21 cellular contexts compared by ENCODE assay signal in genomic region chr11:63551889-63552266, GRCh38. TPM values are rescaled to one million over a fixed set of nuclear protein-coding genes. Genes with fewer than 3 reads are reported as not detected.
DNase-seq lines count a peak whose midpoint lies in the region; TF ChIP-seq lines count a peak whose summit lies in the region.
"Had no signal": no experiment of that assay in that cellular context is flagged by ENCODE, and none has a peak within 500 bp of the region (broad histone marks: within the 10 kb centered on the region; RNA-seq: fewer than 3 reads in every experiment).

No MANE protein-coding gene starts in this region.

- H3K27ac Mint-ChIP-seq in activated CD4-positive, alpha-beta T cell treated with anti-CD3 and anti-CD28 coated beads, Interleukin-2, amount 10 ng/mL, durations not matched to agents 7 days and 5 days: peak overlapping the region; percentile 96
- H3K27ac Mint-ChIP-seq: HFFc6 had no signal

- DNase-seq in activated CD4-positive, alpha-beta T cell treated with anti-CD3 and anti-CD28 coated beads, Interleukin-2, amount 10 ng/mL, durations not matched to agents 7 days and 5 days: no peak
- no peak for DNase-seq in activated CD4-positive, alpha-beta T cell treated with anti-CD3 and anti-CD28 coated beads, Interleukin-2, amount 50 U/mL, for 48 hours
- DNase-seq in Peyer's patch: no peak
- peak; percentile 24 for DNase-seq in effector CD8-positive, alpha-beta T cell (lab: John Stamatoyannopoulos, UW)
- DNase-seq in DMS153 (lab: John Stamatoyannopoulos, UW): no peak
- DNase-seq in Kasumi-1 (lab: John Stamatoyannopoulos, UW): no peak
- DNase-seq in hypothalamus (lab: John Stamatoyannopoulos, UW): no peak
- DNase-seq: amniotic stem cell; caudate nucleus; HFFc6; KG1; left ventricle myocardium inferior; NCI-H1092 treated with DMSO at 0.1 percent for 48 hours; NCI-H2107; OCI-M1; stimulated activated CD4-positive, alpha-beta T cell treated with anti-CD3 and anti-CD28 coated beads, Interleukin-12 subunit alpha, Interleukin-12 subunit beta, amount 100 ng/mL, for 4 hours; stimulated activated naive CD4-positive, alpha-beta T cell treated with Interleukin-2 at 50 U/mL for 16 hours had no signal

- POLR2A ChIA-PET in activated CD4-positive, alpha-beta T cell treated with anti-CD3 and anti-CD28 coated beads, Interleukin-2, amount 10 ng/mL, durations not matched to agents 7 days and 5 days (lab: Charles Lee): no interaction called here

- no peak overlapping the region for H3K4me3 Mint-ChIP-seq in activated CD4-positive, alpha-beta T cell treated with anti-CD3 and anti-CD28 coated beads, Interleukin-2, amount 10 ng/mL, durations not matched to agents 7 days and 5 days
- H3K4me3 Mint-ChIP-seq: HFFc6 had no signal

- no peak for TF ChIP-seq POLR2A in Peyer's patch (IDR thresholded peaks at IDR 0.05)

- H3K27me3 Mint-ChIP-seq in activated CD4-positive, alpha-beta T cell treated with anti-CD3 and anti-CD28 coated beads, Interleukin-2, amount 10 ng/mL, durations not matched to agents 7 days and 5 days: no peaks in the 10 kb centered on the region

- H3K27ac ChIP-seq in Peyer's patch: peak overlapping the region in 3 of 4 donors; percentile 43 to 62 (median 57)
- no peak overlapping the region for H3K27ac ChIP-seq in skeletal muscle tissue (ENCODE audit: low read depth, low read length)
- H3K27ac ChIP-seq: C4-2B, left ventricle myocardium inferior had no signal

- peaks cover 51% of the 10 kb centered on the region for H3K4me1 Mint-ChIP-seq in activated CD4-positive, alpha-beta T cell treated with anti-CD3 and anti-CD28 coated beads, Interleukin-2, amount 10 ng/mL, durations not matched to agents 7 days and 5 days

- CTCF ChIA-PET in activated CD4-positive, alpha-beta T cell treated with anti-CD3 and anti-CD28 coated beads, Interleukin-2, amount 10 ng/mL, durations not matched to agents 7 days and 5 days (lab: Charles Lee): interaction anchor here (0.6 to 3.5 kb wide), 7 partner anchors 9 to 56 kb away, joined by 3 to 12 read pairs (median 4); partner anchors contain the start of genes PLAAT2 and PLAAT4

- H3K4me3 ChIP-seq in Peyer's patch (peak overlapping the region in 3 of 4 donors; percentile 9 to 33 (median 15)), skeletal muscle tissue (ENCODE audit: low read length in 3 of 3) (peak overlapping the region in 2 of 3 donors; percentile 29 to 48)
- H3K4me3 ChIP-seq: left ventricle myocardium inferior had no signal

- no peak for TF ChIP-seq CTCF in Peyer's patch (IDR thresholded peaks at IDR 0.05)

- H3K36me3 Mint-ChIP-seq in activated CD4-positive, alpha-beta T cell treated with anti-CD3 and anti-CD28 coated beads, Interleukin-2, amount 10 ng/mL, durations not matched to agents 7 days and 5 days (ENCODE audit: low read depth): peaks cover 12% of the 10 kb centered on the region

- H3K27me3 ChIP-seq in Peyer's patch (no peaks in the 10 kb centered on the region), skeletal muscle tissue (ENCODE audit: control insufficient read depth in 3 of 3, insufficient read depth in 3 of 3, low read length in 3 of 3) (no peaks in the 10 kb centered on the region)

- peaks cover 0 to 1% (median 0%) of the 10 kb centered on the region in 3 donors for H3K36me3 ChIP-seq in Peyer's patch
- no peaks in the 10 kb centered on the region for H3K36me3 ChIP-seq in skeletal muscle tissue (ENCODE audit: control insufficient read depth in 3 of 3, insufficient read depth in 3 of 3, low read length in 3 of 3)

- H3K9me3 Mint-ChIP-seq in activated CD4-positive, alpha-beta T cell treated with anti-CD3 and anti-CD28 coated beads, Interleukin-2, amount 10 ng/mL, durations not matched to agents 7 days and 5 days: no peaks in the 10 kb centered on the region
- H3K9me3 Mint-ChIP-seq: HFFc6 had no signal

- peak overlapping the region in 1 of 3 donors; percentile 32 for H3K9ac ChIP-seq in skeletal muscle tissue (ENCODE audit: low read depth in 1 of 3, low read length in 3 of 3)

- H3K9me3 ChIP-seq in Peyer's patch (no peaks in the 10 kb centered on the region), skeletal muscle tissue (ENCODE audit: control insufficient read depth in 3 of 3, low read length in 3 of 3) (no peaks in the 10 kb centered on the region)
- H3K9me3 ChIP-seq: left ventricle myocardium inferior had no signal

- peaks cover 0 to 5% (median 2%) of the 10 kb centered on the region in 4 donors for H3K4me1 ChIP-seq in Peyer's patch
- peaks cover 6 to 7% (median 7%) of the 10 kb centered on the region in 3 donors for H3K4me1 ChIP-seq in skeletal muscle tissue (ENCODE audit: control insufficient read depth in 3 of 3, insufficient read depth in 3 of 3, low read length in 3 of 3)

RNA-seq across cellular contexts. Expression of gene PLAAT2, which starts 11.3 kb away (rescaled TPM):
- total RNA-seq in activated CD4-positive, alpha-beta T cell treated with anti-CD3 and anti-CD28 coated beads, Interleukin-2, amount 10 ng/mL, durations not matched to agents 7 days and 5 days: under 1 TPM in 1 of 2 experiments, not detected in 1; 0.29 TPM
- total RNA-seq in Peyer's patch: 100 to 1,000 TPM in 1 of 4 donors, 10 to 100 TPM in 3; 13.2 to 144 (median 68.7) TPM
- not detected for total RNA-seq in skeletal muscle tissue
- total RNA-seq: Daoy, HFFc6, left ventricle myocardium inferior, urinary bladder had no signal

RNA-seq across cellular contexts. Expression of gene PLAAT4, which starts 15.3 kb away (rescaled TPM):
- total RNA-seq in activated CD4-positive, alpha-beta T cell treated with anti-CD3 and anti-CD28 coated beads, Interleukin-2, amount 10 ng/mL, durations not matched to agents 7 days and 5 days: 100 to 1,000 TPM; 136 to 137 TPM
- total RNA-seq in Peyer's patch: 100 to 1,000 TPM in 2 of 4 donors, 10 to 100 TPM in 2; 54.5 to 179 (median 93.4) TPM
- 6.3 TPM for total RNA-seq in skeletal muscle tissue

RNA-seq across cellular contexts. Expression of gene LGALS12, which starts 46.0 kb away (rescaled TPM):
- not detected for total RNA-seq in activated CD4-positive, alpha-beta T cell treated with anti-CD3 and anti-CD28 coated beads, Interleukin-2, amount 10 ng/mL, durations not matched to agents 7 days and 5 days
- under 1 TPM in 1 of 4 donors, not detected in 3; 0.53 TPM for total RNA-seq in Peyer's patch
- 9.9 TPM for total RNA-seq in skeletal muscle tissue
- total RNA-seq: Daoy, HFFc6 had no signal

Comparison
In these comparisons a context has a peak if more than half of its experiments do, and no peak if none do; other contexts are left out.
1. RNA of gene PLAAT2, which starts 11.3 kb away (total RNA-seq): 13.2 to 144 TPM in Peyer's patch; 0.29 TPM in activated CD4-positive, alpha-beta T cell treated with anti-CD3 and anti-CD28 coated beads, Interleukin-2, amount 10 ng/mL, durations not matched to agents 7 days and 5 days and not detected in skeletal muscle tissue (single experiment); every median in the first group is over 10 times any median in the second.